ENCODE assay signal across 8 cellular contexts in genomic region chr14:71139058-71139946, GRCh38.
DNase-seq lines count a peak whose midpoint lies in the region; ATAC-seq and TF ChIP-seq lines count a peak whose summit lies in the region.

No MANE protein-coding gene starts in this region.

- H3K27me3 ChIP-seq in GM23338 (ENCODE audit: insufficient read depth) (no peaks in the 10 kb centered on the region), mucosa of rectum (ENCODE audit: control insufficient read depth in 2 of 2, insufficient read depth in 2 of 2, low read length in 2 of 2) (no peaks in the 10 kb centered on the region)

- H3K9me3 ChIP-seq in mucosa of rectum (ENCODE audit: control insufficient read depth in 2 of 2, low read length in 2 of 2) = no peaks in the 10 kb centered on the region

- H2AFZ ChIP-seq in GM23338 = peak overlapping the region; percentile 94

- no peaks in the 10 kb centered on the region for H3F3A ChIP-seq in GM23338 (replicated peaks; ENCODE audit: low read depth)

- no peak overlapping the region for H3K4me3 Mint-ChIP-seq in GM23338
- H3K4me3 Mint-ChIP-seq in stimulated activated memory B cell treated with anti-CD40 and anti-IgM and Interleukin-4, amounts not matched to agents 10 μg/mL and 1 μg/mL and 100 μg/mL, for 72 hours = no peak overlapping the region

- H3K36me3 Mint-ChIP-seq in GM23338 (ENCODE audit: low read depth) = peaks cover 4% of the 10 kb centered on the region; the same call in 2 of the 3 replicates
- H3K36me3 Mint-ChIP-seq in stimulated activated memory B cell treated with anti-CD40 and anti-IgM and Interleukin-4, amounts not matched to agents 10 μg/mL and 1 μg/mL and 100 μg/mL, for 72 hours = no peaks in the 10 kb centered on the region

- TF ChIP-seq CTCF in AG10803 (conservative IDR thresholded peaks at IDR 0.05; ENCODE audit: low read length) (peak; percentile 98), GM23338 (conservative IDR thresholded peaks at IDR 0.05; ENCODE audit: low read depth in 2 of 2) (peak; percentile 92 to 98)

- ATAC-seq in GM23338 (peak; percentile 97), HG03097 (IDR thresholded peaks at IDR 0.05; ENCODE audit: low FRiP score, unreplicated experiment) (no peak)
- ATAC-seq in stimulated activated memory B cell treated with anti-CD40 and anti-IgM and Interleukin-4, amounts not matched to agents 10 μg/mL and 1 μg/mL and 100 μg/mL, for 72 hours = peak; percentile 74

- H4K20me1 ChIP-seq in GM23338 (replicated peaks; ENCODE audit: insufficient read depth) = no peaks in the 10 kb centered on the region

- H3K9me3 Mint-ChIP-seq in GM23338 = peaks cover 13% of the 10 kb centered on the region
- H3K9me3 Mint-ChIP-seq in stimulated activated memory B cell treated with anti-CD40 and anti-IgM and Interleukin-4, amounts not matched to agents 10 μg/mL and 1 μg/mL and 100 μg/mL, for 72 hours = peaks cover 2% of the 10 kb centered on the region

- DNase-seq in AG10803 (ENCODE audit: low read depth) (peak; percentile 53), GM23338 (ENCODE audit: low spot score) (peak; percentile 85), NCI-H524 treated with DMSO at 0.1 percent for 48 hours (lab: John Stamatoyannopoulos, UW) (peak; percentile 38), epidermal melanocyte (ENCODE audit: insufficient read length, low spot score) (peak; percentile 54)
- DNase-seq in activated CD8-positive, alpha-beta memory T cell treated with anti-CD3 and anti-CD28 coated beads, Interleukin-2, amount 50 U/mL, for 1 hour (ENCODE audit: extremely low read depth) = peak; percentile 33

- H3K27ac Mint-ChIP-seq in GM23338 = no peak overlapping the region; the same call in 1 of the 2 replicates
- no peak overlapping the region for H3K27ac Mint-ChIP-seq in stimulated activated memory B cell treated with anti-CD40 and anti-IgM and Interleukin-4, amounts not matched to agents 10 μg/mL and 1 μg/mL and 100 μg/mL, for 72 hours

- H3K36me3 ChIP-seq in GM23338 (ENCODE audit: insufficient read depth) = no peaks in the 10 kb centered on the region
- no peaks in the 10 kb centered on the region for H3K36me3 ChIP-seq in mucosa of rectum (ENCODE audit: control insufficient read depth in 2 of 2, insufficient read depth in 2 of 2, low read length in 2 of 2)

- H3K27ac ChIP-seq in GM23338 (ENCODE audit: low read depth) = no peak overlapping the region
- no peak overlapping the region for H3K27ac ChIP-seq in mucosa of rectum (ENCODE audit: low read depth in 2 of 2, low read length in 2 of 2)

- no peak overlapping the region for H3K9ac ChIP-seq in mucosa of rectum (ENCODE audit: low read depth in 1 of 2, low read length in 2 of 2)

- peaks cover 6% of the 10 kb centered on the region for H3K27me3 Mint-ChIP-seq in GM23338 (ENCODE audit: insufficient read depth, low read depth, poor library complexity)
- no peaks in the 10 kb centered on the region for H3K27me3 Mint-ChIP-seq in stimulated activated memory B cell treated with anti-CD40 and anti-IgM and Interleukin-4, amounts not matched to agents 10 μg/mL and 1 μg/mL and 100 μg/mL, for 72 hours

- H3K79me2 ChIP-seq in GM23338 (replicated peaks; ENCODE audit: insufficient read depth) = no peaks in the 10 kb centered on the region

- H3K9me2 ChIP-seq in GM23338 (ENCODE audit: insufficient read depth) = 0 out of 2 replicates have a peak, but pooled peaks cover 7% of the 10 kb centered on the region

- H3K4me1 Mint-ChIP-seq in GM23338 = peaks cover 10% of the 10 kb centered on the region; the same call in 2 of the 3 replicates
- H3K4me1 Mint-ChIP-seq in stimulated activated memory B cell treated with anti-CD40 and anti-IgM and Interleukin-4, amounts not matched to agents 10 μg/mL and 1 μg/mL and 100 μg/mL, for 72 hours = peaks cover 38% of the 10 kb centered on the region

- H3K4me1 ChIP-seq in GM23338 (ENCODE audit: insufficient read depth) (no peaks in the 10 kb centered on the region), mucosa of rectum (ENCODE audit: control insufficient read depth in 2 of 2, insufficient read depth in 2 of 2, low read length in 2 of 2) (peaks cover 3 to 4% of the 10 kb centered on the region in 2 donors)

- H3K4me2 ChIP-seq in GM23338 = no peak overlapping the region

- H3K4me3 ChIP-seq in AG10803 (ENCODE audit: low read length) (no peak overlapping the region; the same call in 1 of the 2 replicates), GM23338 (no peak overlapping the region), mucosa of rectum (ENCODE audit: low read length in 2 of 2) (peak overlapping the region; percentile 58 to 62)

TF ChIP-seq in GM23338, 12 proteins besides CTCF, POLR2A, EP300 and RAD21 (continues in another document):
- TF ChIP-seq ZNF331 (CRISPR knock-in tag; IDR thresholded peaks at IDR 0.05; ENCODE audit: low read depth) (no peak), JUNB (IDR thresholded peaks at IDR 0.05; ENCODE audit: unreplicated experiment) (no peak), STAT1 (IDR thresholded peaks at IDR 0.05; ENCODE audit: unreplicated experiment) (no peak), ZNF462 (CRISPR knock-in tag; IDR thresholded peaks at IDR 0.05) (no peak), EZH2phosphoT487 (IDR thresholded peaks at IDR 0.05; ENCODE audit: unreplicated experiment) (no peak), POLR2AphosphoS5 (IDR thresholded peaks at IDR 0.05; ENCODE audit: low read depth) (no peak), ZNF114 (CRISPR knock-in tag; IDR thresholded peaks at IDR 0.05) (no peak), CREB1 (CRISPR knock-in tag; IDR thresholded peaks at IDR 0.05; ENCODE audit: low read depth) (no peak), NANOG (IDR thresholded peaks at IDR 0.05; ENCODE audit: borderline replicate concordance) (no peak), ETS1 (IDR thresholded peaks at IDR 0.05) (no peak), EZH2 (IDR thresholded peaks at IDR 0.05; ENCODE audit: low read depth, unreplicated experiment) (no peak)

Comparison
In these comparisons a context has a peak if more than half of its experiments do, and no peak if none do; other contexts are left out.
1. DNase-seq: peak in every context shown above with its lines; median percentile 85 in GM23338; 54 in epidermal melanocyte; 53 in AG10803; 38 in NCI-H524 treated with DMSO at 0.1 percent for 48 hours; 33 in activated CD8-positive, alpha-beta memory T cell treated with anti-CD3 and anti-CD28 coated beads, Interleukin-2, amount 50 U/mL, for 1 hour.
2. H3K4me3 ChIP-seq: peak in mucosa of rectum (2 of 2); none in AG10803 (single experiment) and GM23338 (single experiment).